2 cellular contexts compared by ENCODE assay signal in the genomic region with DNA sequence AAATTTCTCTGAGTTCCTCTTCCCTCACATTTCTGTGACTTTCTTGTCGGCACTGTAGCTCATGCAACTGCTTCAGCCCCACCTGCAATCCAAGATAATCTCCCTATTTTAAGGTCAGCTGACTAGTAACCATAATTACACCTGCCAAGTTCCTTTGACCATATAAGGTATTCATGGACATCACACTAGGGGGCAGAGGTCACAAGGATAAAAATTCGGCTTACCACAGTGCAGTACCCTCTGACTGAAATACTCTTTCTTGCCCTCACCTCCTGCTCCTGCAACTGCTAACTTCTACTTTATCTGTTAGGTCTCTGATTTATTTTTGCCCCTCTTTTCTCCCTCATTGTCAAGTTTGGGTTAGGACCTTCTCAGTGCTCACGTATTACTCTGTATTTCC.
A peak's percentile ranks its signal among the peaks of the same experiment; 100 is the strongest.
TF ChIP-seq lines count a peak whose summit lies in the region.

No MANE protein-coding gene starts in this region.

TF ChIP-seq in K562, 482 proteins besides CTCF, POLR2A, EP300 and RAD21 (continued from another document):
- TF ChIP-seq NR2C1 (IDR thresholded peaks at IDR 0.05) (peak; percentile 52; the same call in 1 of the 2 replicates), NR2C1 (tag; IDR thresholded peaks at IDR 0.05) (peak; percentile 51; the same call in 1 of the 2 replicates)

TF ChIP-seq in liver, 16 proteins besides CTCF, POLR2A, EP300 and RAD21 (continued from another document):
- TF ChIP-seq, protein P1, sequence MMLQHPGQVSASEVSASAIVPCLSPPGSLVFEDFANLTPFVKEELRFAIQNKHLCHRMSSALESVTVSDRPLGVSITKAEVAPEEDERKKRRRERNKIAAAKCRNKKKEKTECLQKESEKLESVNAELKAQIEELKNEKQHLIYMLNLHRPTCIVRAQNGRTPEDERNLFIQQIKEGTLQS (IDR thresholded peaks at IDR 0.05): no peak
- TF ChIP-seq RXRA (IDR thresholded peaks at IDR 0.05) (no peak), JUND (IDR thresholded peaks at IDR 0.05) (no peak), GABPA (IDR thresholded peaks at IDR 0.05 in 1 of 2, conservative IDR thresholded peaks at IDR 0.05 in 1 of 2) (no peak), HNF4A (conservative IDR thresholded peaks at IDR 0.05) (peak; percentile 55 to 73), SP1 (IDR thresholded peaks at IDR 0.05) (no peak), REST (IDR thresholded peaks at IDR 0.05) (no peak)
